28 cellular contexts compared by ENCODE assay signal in the genomic region with DNA sequence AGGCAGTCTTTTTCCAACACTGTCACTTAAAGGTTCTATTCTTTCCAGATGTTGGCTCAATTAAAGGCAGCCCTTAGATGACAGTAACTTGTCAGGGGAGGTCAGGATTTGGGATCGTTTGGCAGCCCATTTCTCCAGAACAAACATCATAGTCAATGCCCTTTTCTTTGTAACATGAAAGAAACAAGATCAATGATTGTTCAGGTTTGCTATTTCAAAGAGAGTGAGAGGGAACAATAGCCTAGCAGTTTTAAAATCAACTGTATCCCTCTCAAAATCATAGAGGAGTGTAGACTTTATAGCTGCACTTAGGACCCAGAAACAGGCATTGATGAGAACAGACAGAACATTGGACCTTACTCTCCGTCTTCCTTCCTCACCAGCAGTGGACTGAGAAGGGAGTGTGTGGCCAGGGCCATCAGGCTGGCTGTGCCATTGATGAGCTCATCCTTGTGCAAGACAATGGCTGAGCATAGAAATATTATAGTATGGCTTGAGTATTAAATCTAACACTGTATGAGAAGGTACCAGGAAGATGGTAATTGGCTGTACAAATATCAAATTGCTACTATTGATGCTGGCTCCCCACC.
A peak's percentile ranks its signal among the peaks of the same experiment; 100 is the strongest.
DNase-seq lines count a peak whose midpoint lies in the region; ATAC-seq, FAIRE-seq and TF ChIP-seq lines count a peak whose summit lies in the region.
"Had no signal": no experiment of that assay in that cellular context is flagged by ENCODE, and none has a peak within 500 bp of the region (broad histone marks: within the 10 kb centered on the region; RNA-seq: fewer than 3 reads in every experiment).

No MANE protein-coding gene starts in this region.

- H3K36me3 ChIP-seq in HepG2 (replicated peaks in 1 of 2; ENCODE audit: control insufficient read depth in 1 of 2, insufficient read depth in 2 of 2, low read length in 2 of 2) = no peaks in the 10 kb centered on the region; a peak in 1 of 5 replicates
- no peaks in the 10 kb centered on the region for H3K36me3 ChIP-seq in right lobe of liver
- H3K36me3 ChIP-seq in small intestine (ENCODE audit: control insufficient read depth in 2 of 2, insufficient read depth in 2 of 2, low read length in 2 of 2) = no peaks in the 10 kb centered on the region
- H3K36me3 ChIP-seq: BE2C, BLaER1 had no signal

- no peak for TF ChIP-seq POLR2A in HepG2 (IDR thresholded peaks at IDR 0.05; ENCODE audit: insufficient read depth in 1 of 2, low read depth in 2 of 2, low read length in 2 of 2)
- no peak for TF ChIP-seq POLR2A in right lobe of liver (IDR thresholded peaks at IDR 0.05)

- no peak overlapping the region for H2AFZ ChIP-seq in HepG2 (ENCODE audit: low read length)

- no peaks in the 10 kb centered on the region for H3K79me2 ChIP-seq in HepG2 (ENCODE audit: insufficient read depth, low read length)

- POLR2A ChIA-PET in HepG2 (lab: Yijun Ruan, JAX) = no interaction called here

- H4K20me1 ChIP-seq in HepG2 (ENCODE audit: insufficient read depth, low read length) = no peaks in the 10 kb centered on the region
- H4K20me1 ChIP-seq: BLaER1 had no signal

- H3K4me3 ChIP-seq in HepG2 (replicated peaks in 1 of 3; ENCODE audit: insufficient read depth in 1 of 3, low read depth in 2 of 3, low read length in 3 of 3) (no peak overlapping the region), right lobe of liver (no peak overlapping the region), small intestine (ENCODE audit: low read depth in 1 of 2, low read length in 2 of 2) (no peak overlapping the region)
- H3K4me3 ChIP-seq: BLaER1, GM12878 had no signal

- H3K4me1 Mint-ChIP-seq in natural killer cell = no peaks in the 10 kb centered on the region
- H3K4me1 Mint-ChIP-seq: CD4-positive, alpha-beta memory T cell; CD4-positive, CD25-positive, alpha-beta regulatory T cell; CD8-positive, alpha-beta memory T cell had no signal

- H3K27me3 Mint-ChIP-seq in natural killer cell (ENCODE audit: low read depth in 2 of 2) = no peaks in the 10 kb centered on the region
- H3K27me3 Mint-ChIP-seq: CD4-positive, CD25-positive, alpha-beta regulatory T cell had no signal

- no TSS peak for BruUV-seq in HepG2 (replicated peaks; lab: Mats Ljungman, UMichigan)

- H3K36me3 Mint-ChIP-seq in natural killer cell = no peaks in the 10 kb centered on the region
- H3K36me3 Mint-ChIP-seq: CD4-positive, alpha-beta memory T cell; CD4-positive, CD25-positive, alpha-beta regulatory T cell; CD8-positive, alpha-beta memory T cell had no signal

- DNase-seq in HepG2 (ENCODE audit: low spot score) = peak; percentile 21
- DNase-seq in right lobe of liver = no peak
- no peak for DNase-seq in left colon
- DNase-seq in small intestine = peak; percentile 24
- no peak for DNase-seq in natural killer cell
- no peak for DNase-seq in NCI-H446 treated with DMSO at 0.1 percent for 48 hours (lab: John Stamatoyannopoulos, UW)
- DNase-seq: 8988T; ACHN; BE2C; C1 segment of cervical spinal cord; CD4-positive, alpha-beta memory T cell; CD4-positive, CD25-positive, alpha-beta regulatory T cell; CD8-positive, alpha-beta memory T cell; COR-L47; DMS 273 treated with DMSO at 0.1 percent for 48 hours; DMS153; DMS53; DMS79; DND-41; EL; GDM1 had no signal

- in situ Hi-C loops in HepG2 (cut with HindIII; ENCODE audit: extremely low pct_ligation_motif_present, low pct_unique_long_range_greater_than_20kb) = no loop called here

- ATAC-seq in HepG2 (peak; percentile 70), right lobe of liver (no peak), left colon (peak; percentile 57), natural killer cell (no peak), GM19395 (IDR thresholded peaks at IDR 0.05; ENCODE audit: unreplicated experiment) (no peak)
- ATAC-seq: GM12878 had no signal

- H3K9ac ChIP-seq in HepG2 (ENCODE audit: insufficient read depth, low read depth, low read length) = no peak overlapping the region
- H3K9ac ChIP-seq: BLaER1 had no signal

- H3K9me3 ChIP-seq in HepG2 (ENCODE audit: low read length) = no peaks in the 10 kb centered on the region
- no peaks in the 10 kb centered on the region for H3K9me3 ChIP-seq in right lobe of liver
- H3K9me3 ChIP-seq in small intestine (ENCODE audit: control insufficient read depth, low read depth) = no peaks in the 10 kb centered on the region
- H3K9me3 ChIP-seq: BE2C, BLaER1 had no signal

- no peak for FAIRE-seq in HepG2 (lab: Jason Lieb, UNC)
- FAIRE-seq in small intestine (lab: Jason Lieb, UNC) = no peak
- FAIRE-seq: A204.1, GM12878, GM12892, GM18507 had no signal

- no peak for TF ChIP-seq EP300 in HepG2 (IDR thresholded peaks at IDR 0.05; ENCODE audit: low read depth in 2 of 2, low read length in 2 of 2)
- no peak for TF ChIP-seq EP300 in HepG2 (CRISPR knock-in tag; IDR thresholded peaks at IDR 0.05; ENCODE audit: borderline replicate concordance)

- H3K4me1 ChIP-seq in HepG2 (ENCODE audit: insufficient read depth, low read length) = peaks cover 19% of the 10 kb centered on the region
- H3K4me1 ChIP-seq in right lobe of liver = no peaks in the 10 kb centered on the region
- H3K4me1 ChIP-seq in small intestine (ENCODE audit: control insufficient read depth in 2 of 2, insufficient read depth in 1 of 2, low read depth in 1 of 2, low read length in 1 of 2) = no peaks in the 10 kb centered on the region
- H3K4me1 ChIP-seq: BE2C, BLaER1 had no signal

- intact Hi-C loops in HepG2 (cut with micrococcal nuclease; ENCODE audit: unreplicated experiment) (no loop called here), right lobe of liver (cut with DNase I) (no loop called here), left colon (cut with DNase I, micrococcal nuclease) (no loop called here), natural killer cell (cut with micrococcal nuclease) (no loop called here)

- no peak overlapping the region for H3K4me2 ChIP-seq in HepG2 (ENCODE audit: low read depth, low read length)
- H3K4me2 ChIP-seq: BLaER1 had no signal

- no peak for TF ChIP-seq RAD21 in HepG2 (CRISPR knock-in tag; IDR thresholded peaks at IDR 0.05)

- H3K9me3 Mint-ChIP-seq in natural killer cell = no peaks in the 10 kb centered on the region
- H3K9me3 Mint-ChIP-seq: CD14-positive monocyte; CD4-positive, alpha-beta memory T cell; CD4-positive, CD25-positive, alpha-beta regulatory T cell; CD8-positive, alpha-beta memory T cell had no signal

- H3K27ac ChIP-seq in HepG2 (ENCODE audit: extremely low read length, insufficient read depth, low read length) (no peak overlapping the region), right lobe of liver (no peak overlapping the region), small intestine (ENCODE audit: low read depth in 1 of 2, low read length in 1 of 2) (no peak overlapping the region)
- H3K27ac ChIP-seq: BLaER1 had no signal

- H3K4me3 Mint-ChIP-seq in natural killer cell = no peak overlapping the region
- H3K4me3 Mint-ChIP-seq: CD14-positive monocyte; CD4-positive, alpha-beta memory T cell; CD4-positive, CD25-positive, alpha-beta regulatory T cell; CD8-positive, alpha-beta memory T cell had no signal

- no peak overlapping the region for H3K27ac Mint-ChIP-seq in natural killer cell
- H3K27ac Mint-ChIP-seq: CD14-positive monocyte; CD4-positive, alpha-beta memory T cell; CD8-positive, alpha-beta memory T cell had no signal

- TF ChIP-seq CTCF in HepG2 (CRISPR knock-in tag; IDR thresholded peaks at IDR 0.05) (no peak), right lobe of liver (IDR thresholded peaks at IDR 0.05) (no peak), natural killer cell (IDR thresholded peaks at IDR 0.05) (no peak)

- 17% methylated on average over 1 of the region's 2 CpGs for WGBS in HepG2 (ENCODE audit: low lambda C conversion rate)
- 35% methylated on average over 2 of the region's 2 CpGs for WGBS in right lobe of liver (ENCODE audit: insufficient coverage, low coverage, low lambda C conversion rate, missing lambda C conversion rate)
- 58 to 63% (median 60%) methylated on average over 2 of the region's 2 CpGs for WGBS in small intestine, 3 donors

- CTCF ChIA-PET in HepG2 (lab: Yijun Ruan, JAX; ENCODE audit: low intra/inter-chr PET ratio, low total read pairs) = no interaction called here

- H3K27me3 ChIP-seq in HepG2 (ENCODE audit: control insufficient read depth in 1 of 2, insufficient read depth in 2 of 2, low read length in 2 of 2) (no peaks in the 10 kb centered on the region), right lobe of liver (no peaks in the 10 kb centered on the region), small intestine (ENCODE audit: control insufficient read depth in 2 of 2, insufficient read depth in 2 of 2, low read length in 2 of 2) (no peaks in the 10 kb centered on the region)
- H3K27me3 ChIP-seq: BLaER1 had no signal

TF ChIP-seq in HepG2, 621 proteins besides CTCF, POLR2A, EP300 and RAD21 (continues in another document):
- no peak for TF ChIP-seq ARHGAP35 (CRISPR knock-in tag; IDR thresholded peaks at IDR 0.05; ENCODE audit: borderline replicate concordance)
- no peak for TF ChIP-seq ZNF614 (CRISPR knock-in tag; IDR thresholded peaks at IDR 0.05; ENCODE audit: borderline replicate concordance)
- TF ChIP-seq SOX5 (CRISPR knock-in tag; IDR thresholded peaks at IDR 0.05; ENCODE audit: borderline replicate concordance) = peak; percentile 73; the same call in 1 of the 2 replicates
- TF ChIP-seq HNF4A (CRISPR knock-in tag; IDR thresholded peaks at IDR 0.05) = 0 out of 2 replicates have a peak, but pooled peaks have one; percentile 6
- no peak for TF ChIP-seq SOX6 (IDR thresholded peaks at IDR 0.05)
- peak; percentile 41 for TF ChIP-seq SOX6 (CRISPR knock-in tag; IDR thresholded peaks at IDR 0.05)
- no peak for TF ChIP-seq ZNF792 (CRISPR knock-in tag; IDR thresholded peaks at IDR 0.05)
- TF ChIP-seq RBM22 (optimal IDR thresholded peaks at IDR 0.05; ENCODE audit: low read length) = peak; percentile 18
- TF ChIP-seq SOX13 (IDR thresholded peaks at IDR 0.05) = peak; percentile 24; the same call in 1 of the 2 replicates
- TF ChIP-seq SOX13 (CRISPR knock-in tag; conservative IDR thresholded peaks at IDR 0.05 in 1 of 2, IDR thresholded peaks at IDR 0.05 in 1 of 2) = peak in 1 of 2 experiments; percentile 77; a peak in 2 of 4 replicates
- TF ChIP-seq PBX3 (CRISPR knock-in tag; IDR thresholded peaks at IDR 0.05; ENCODE audit: borderline replicate concordance) = no peak

Comparison
In these comparisons a context has a peak if more than half of its experiments do, and no peak if none do; other contexts are left out.
1. ATAC-seq: peak in HepG2 (single experiment) and left colon (single experiment); none in right lobe of liver (0 of 4), natural killer cell (0 of 3) and GM19395 (single experiment).
2. DNase-seq: peak in HepG2 (single experiment) and small intestine (single experiment); none in right lobe of liver (0 of 3), left colon (0 of 2), natural killer cell (single experiment) and NCI-H446 treated with DMSO at 0.1 percent for 48 hours (single experiment).